18 cellular contexts compared by ENCODE assay signal in genomic region chr1:117634631-117635030, GRCh38. TPM values are rescaled to one million over a fixed set of nuclear protein-coding genes. Genes with fewer than 3 reads are reported as not detected.
DNase-seq lines count a peak whose midpoint lies in the region; ATAC-seq and TF ChIP-seq lines count a peak whose summit lies in the region.
"Had no signal": no experiment of that assay in that cellular context is flagged by ENCODE, and none has a peak within 500 bp of the region (broad histone marks: within the 10 kb centered on the region; RNA-seq: fewer than 3 reads in every experiment).

No MANE protein-coding gene starts in this region.

- no peaks in the 10 kb centered on the region for H3K9me2 ChIP-seq in OCI-LY7 (ENCODE audit: insufficient read depth, low read length)
- H3K9me2 ChIP-seq: SK-N-SH had no signal

- intact Hi-C loops in OCI-LY7 (cut with micrococcal nuclease; ENCODE audit: unreplicated experiment), result loop anchor here (10.0 kb wide), 1 partner anchor 290 kb away; the partner anchor contains the start of genes GDAP2 and WDR3

- peak; percentile 40 for DNase-seq in activated CD8-positive, alpha-beta memory T cell treated with anti-CD3 and anti-CD28 coated beads, Interleukin-2, amount 50 U/mL, for 48 hours
- no peak for DNase-seq in activated CD8-positive, alpha-beta memory T cell treated with anti-CD3 and anti-CD28 coated beads for 24 hours
- DNase-seq in OCI-LY7 (ENCODE audit: low spot score) (no peak), left lobe of liver (ENCODE audit: low spot score) (peak; percentile 16), ACHN (no peak), substantia nigra (lab: John Stamatoyannopoulos, UW) (no peak)
- DNase-seq: 8988T; CD4-positive, alpha-beta T cell; KBM-7; MG63; NCI-H2029; NCI-H446 treated with DMSO at 0.1 percent for 48 hours; NCI-H526; NCI-H82; OCI-M1; SK-N-SH had no signal

- no peak overlapping the region for H3K27ac ChIP-seq in OCI-LY7 (ENCODE audit: low read depth, low read length, poor library complexity, severe bottlenecking)
- H3K27ac ChIP-seq in substantia nigra (ENCODE audit: low read depth, low read length, poor library complexity, severe bottlenecking), result no peak overlapping the region
- H3K27ac ChIP-seq: BLaER1 had no signal

- peaks cover 99% of the 10 kb centered on the region for H3K4me1 ChIP-seq in OCI-LY7 (ENCODE audit: insufficient read depth, low read length, poor library complexity, severe bottlenecking)

- H3K9me3 ChIP-seq in OCI-LY7 (ENCODE audit: low read length), result no peaks in the 10 kb centered on the region
- H3K9me3 ChIP-seq: BLaER1, MG63, SK-N-SH had no signal

- ATAC-seq in left lobe of liver (no peak), HG03457 (IDR thresholded peaks at IDR 0.05; ENCODE audit: unreplicated experiment) (no peak)

- no peak overlapping the region for H3K4me3 ChIP-seq in OCI-LY7 (ENCODE audit: low read depth, low read length, poor library complexity, severe bottlenecking)
- H3K4me3 ChIP-seq: BLaER1, MG63 had no signal

- no peaks in the 10 kb centered on the region for H3K79me2 ChIP-seq in OCI-LY7 (ENCODE audit: insufficient read depth, low read depth, low read length)

- POLR2A ChIA-PET in OCI-LY7 (lab: Charles Lee), result interaction anchor here (0.7 to 29.0 kb wide), 3 partner anchors 21 to 125 kb away, joined by 3 to 760 read pairs (median 281); partner anchors contain the start of gene TENT5C

- no peak overlapping the region for H2AFZ ChIP-seq in OCI-LY7 (ENCODE audit: low read length)

- no peaks in the 10 kb centered on the region for H3K36me3 ChIP-seq in OCI-LY7 (ENCODE audit: insufficient read depth, low read length)
- H3K36me3 ChIP-seq: BLaER1, MG63 had no signal

- CTCF ChIA-PET in OCI-LY7 (lab: Charles Lee; ENCODE audit: unreplicated experiment), result interaction anchor here (0.6 kb wide), 1 partner anchor 38 kb away, joined by 3 read pairs; no protein-coding TSS in a partner anchor

- in situ Hi-C loops in ACHN (cut with HindIII; ENCODE audit: low pct_ligation_motif_present, low pct_unique_long_range_greater_than_20kb, low sequenced_read_pairs), result no loop called here

- TF ChIP-seq CTCF in OCI-LY7 (conservative IDR thresholded peaks at IDR 0.05; ENCODE audit: low read length), result no peak

- peak overlapping the region; percentile 86 for H3K4me2 ChIP-seq in OCI-LY7 (ENCODE audit: low read length)
- H3K4me2 ChIP-seq: BLaER1, SK-N-SH had no signal

- BruUV-seq in OCI-LY7 (replicated peaks; lab: Mats Ljungman, UMichigan), result no TSS peak

- no peaks in the 10 kb centered on the region for H4K20me1 ChIP-seq in OCI-LY7 (ENCODE audit: insufficient read depth, low read length)
- H4K20me1 ChIP-seq: BLaER1 had no signal

RNA-seq across cellular contexts. Expression of gene TENT5C, which starts 28.8 kb away (rescaled TPM):
- total RNA-seq in OCI-LY7 (2014; rRNA removed; shearing (Covaris generic)), result 11.6 and 13.3 TPM in 2 replicates
- total RNA-seq in OCI-LY7 (2022) (26.5 and 31.1 TPM in 2 replicates), left lobe of liver (2.4 TPM)

Comparison
In these comparisons a context has a peak if more than half of its experiments do, and no peak if none do; other contexts are left out.
1. DNase-seq: peak in activated CD8-positive, alpha-beta memory T cell treated with anti-CD3 and anti-CD28 coated beads, Interleukin-2, amount 50 U/mL, for 48 hours (single experiment) and left lobe of liver (single experiment); none in activated CD8-positive, alpha-beta memory T cell treated with anti-CD3 and anti-CD28 coated beads for 24 hours (single experiment), OCI-LY7 (single experiment), ACHN (single experiment) and substantia nigra (0 of 49).